In genomic region chr5:6785161-6785860, GRCh38 we compare ENCODE assay signal across 19 cellular contexts.
DNase-seq lines count a peak whose midpoint lies in the region; ATAC-seq, FAIRE-seq and TF ChIP-seq lines count a peak whose summit lies in the region.
"Had no signal": no experiment of that assay in that cellular context is flagged by ENCODE, and none has a peak within 500 bp of the region (broad histone marks: within the 10 kb centered on the region; RNA-seq: fewer than 3 reads in every experiment).

No MANE protein-coding gene starts in this region.

- H3K9me3 Mint-ChIP-seq in activated CD8-positive, alpha-beta T cell treated with anti-CD3 and anti-CD28 coated beads, Interleukin-2, amount 10 ng/mL, durations not matched to agents 7 days and 5 days (ENCODE audit: insufficient read depth), result no peaks in the 10 kb centered on the region
- no peaks in the 10 kb centered on the region for H3K9me3 Mint-ChIP-seq in activated CD8-positive, alpha-beta T cell treated with anti-CD3 and anti-CD28 coated beads for 36 hours
- H3K9me3 Mint-ChIP-seq in natural killer cell treated with Interleukin-12 subunit alpha and Interleukin-12 subunit beta and Interleukin-15 and Interleukin-18, amount 100 ng/mL, for 72 hours, result no peaks in the 10 kb centered on the region

- H3K9ac ChIP-seq in GM12878 (ENCODE audit: control insufficient read depth, insufficient read depth, low read length), result no peak overlapping the region

- no peaks in the 10 kb centered on the region for H3K36me3 ChIP-seq in GM12878 (ENCODE audit: control insufficient read depth in 2 of 2, insufficient read depth in 2 of 2, low read length in 1 of 2)

- FAIRE-seq in GM12878 (lab: Jason Lieb, UNC), result no peak
- peak; percentile 96 for FAIRE-seq in urothelium cell line (lab: Jason Lieb, UNC)

- in situ Hi-C loops in GM12878 (cut with MboI), result no loop called here

- no peak for TF ChIP-seq POLR2A in GM12878 (IDR thresholded peaks at IDR 0.05; ENCODE audit: low read depth, low read length)

- ATAC-seq in activated CD8-positive, alpha-beta T cell treated with anti-CD3 and anti-CD28 coated beads, Interleukin-2, amount 10 ng/mL, durations not matched to agents 7 days and 5 days, result no peak
- ATAC-seq in activated CD8-positive, alpha-beta T cell treated with anti-CD3 and anti-CD28 coated beads for 36 hours, result no peak
- ATAC-seq in GM12878, result no peak
- ATAC-seq in natural killer cell treated with Interleukin-12 subunit alpha and Interleukin-12 subunit beta and Interleukin-15 and Interleukin-18, amount 100 ng/mL, for 72 hours, result peak in 1 of 2 donors; percentile 37
- ATAC-seq in HG02759 (IDR thresholded peaks at IDR 0.05; ENCODE audit: unreplicated experiment), result no peak
- no peak for ATAC-seq in HG03139 (IDR thresholded peaks at IDR 0.05; ENCODE audit: unreplicated experiment)

- no peaks in the 10 kb centered on the region for H3K27me3 ChIP-seq in GM12878 (replicated peaks in 1 of 2; ENCODE audit: control insufficient read depth in 2 of 2, insufficient read depth in 2 of 2, low read length in 1 of 2)

- no peaks in the 10 kb centered on the region for H3K4me1 ChIP-seq in GM12878 (ENCODE audit: control insufficient read depth, insufficient read depth, low read length)

- no peak overlapping the region for H3K27ac ChIP-seq in GM12878 (ENCODE audit: control insufficient read depth, insufficient read depth)
- H3K27ac ChIP-seq: 22Rv1, SK-N-MC had no signal

- no peak for TF ChIP-seq EP300 in GM12878 (IDR thresholded peaks at IDR 0.05; ENCODE audit: borderline replicate concordance in 1 of 2, control insufficient read depth in 1 of 2, low read depth in 2 of 2, low read length in 2 of 2)

- H3K27ac Mint-ChIP-seq in activated CD8-positive, alpha-beta T cell treated with anti-CD3 and anti-CD28 coated beads, Interleukin-2, amount 10 ng/mL, durations not matched to agents 7 days and 5 days, result peak overlapping the region; percentile 13
- H3K27ac Mint-ChIP-seq in activated CD8-positive, alpha-beta T cell treated with anti-CD3 and anti-CD28 coated beads for 36 hours, result no peak overlapping the region
- H3K27ac Mint-ChIP-seq in natural killer cell treated with Interleukin-12 subunit alpha and Interleukin-12 subunit beta and Interleukin-15 and Interleukin-18, amount 100 ng/mL, for 72 hours, result no peak overlapping the region

- TF ChIP-seq CTCF in activated CD8-positive, alpha-beta T cell treated with anti-CD3 and anti-CD28 coated beads for 36 hours (IDR thresholded peaks at IDR 0.05), result no peak
- TF ChIP-seq CTCF in GM12878 (IDR thresholded peaks at IDR 0.05 in 2 of 3, conservative IDR thresholded peaks at IDR 0.05 in 1 of 3; ENCODE audit: control insufficient read depth in 2 of 3, extremely low read depth in 1 of 3, insufficient read depth in 1 of 3, low read depth in 3 of 3, low read length in 3 of 3), result no peak

- H3K36me3 Mint-ChIP-seq in activated CD8-positive, alpha-beta T cell treated with anti-CD3 and anti-CD28 coated beads, Interleukin-2, amount 10 ng/mL, durations not matched to agents 7 days and 5 days (ENCODE audit: low read depth), result no peaks in the 10 kb centered on the region
- no peaks in the 10 kb centered on the region for H3K36me3 Mint-ChIP-seq in activated CD8-positive, alpha-beta T cell treated with anti-CD3 and anti-CD28 coated beads for 36 hours (ENCODE audit: low read depth)
- H3K36me3 Mint-ChIP-seq in natural killer cell treated with Interleukin-12 subunit alpha and Interleukin-12 subunit beta and Interleukin-15 and Interleukin-18, amount 100 ng/mL, for 72 hours, result no peaks in the 10 kb centered on the region

- no TSS peak for BruUV-seq in GM12878 (replicated peaks; lab: Mats Ljungman, UMichigan)

- peaks cover 4% of the 10 kb centered on the region for H3K27me3 Mint-ChIP-seq in activated CD8-positive, alpha-beta T cell treated with anti-CD3 and anti-CD28 coated beads, Interleukin-2, amount 10 ng/mL, durations not matched to agents 7 days and 5 days (ENCODE audit: low read depth)
- peaks cover 4% of the 10 kb centered on the region for H3K27me3 Mint-ChIP-seq in activated CD8-positive, alpha-beta T cell treated with anti-CD3 and anti-CD28 coated beads for 36 hours
- peaks cover 1 to 5% of the 10 kb centered on the region in 2 donors for H3K27me3 Mint-ChIP-seq in natural killer cell treated with Interleukin-12 subunit alpha and Interleukin-12 subunit beta and Interleukin-15 and Interleukin-18, amount 100 ng/mL, for 72 hours

- H2AFZ ChIP-seq in GM12878 (ENCODE audit: control insufficient read depth, low read depth, low read length), result no peak overlapping the region

- no peak overlapping the region for H3K4me3 Mint-ChIP-seq in activated CD8-positive, alpha-beta T cell treated with anti-CD3 and anti-CD28 coated beads, Interleukin-2, amount 10 ng/mL, durations not matched to agents 7 days and 5 days
- no peak overlapping the region for H3K4me3 Mint-ChIP-seq in activated CD8-positive, alpha-beta T cell treated with anti-CD3 and anti-CD28 coated beads for 36 hours
- peak overlapping the region; percentile 4 for H3K4me3 Mint-ChIP-seq in natural killer cell treated with Interleukin-12 subunit alpha and Interleukin-12 subunit beta and Interleukin-15 and Interleukin-18, amount 100 ng/mL, for 72 hours

- intact Hi-C loops in activated CD8-positive, alpha-beta T cell treated with anti-CD3 and anti-CD28 coated beads for 36 hours (cut with micrococcal nuclease), result no loop called here
- intact Hi-C loops in GM12878 (cut with micrococcal nuclease; ENCODE audit: unreplicated experiment), result no loop called here

- CTCF ChIA-PET in activated CD8-positive, alpha-beta T cell treated with anti-CD3 and anti-CD28 coated beads, Interleukin-2, amount 10 ng/mL, durations not matched to agents 7 days and 5 days (lab: Charles Lee), result interaction anchor here (1.0 to 2.1 kb wide), 4 partner anchors 10 to 37 kb away, joined by 3 to 7 read pairs (median 4); no protein-coding TSS in a partner anchor
- CTCF ChIA-PET in activated CD8-positive, alpha-beta T cell treated with anti-CD3 and anti-CD28 coated beads for 36 hours (lab: Charles Lee), result interaction anchor here (1.4 kb wide), 1 partner anchor 35 kb away, joined by 4 read pairs; no protein-coding TSS in a partner anchor
- CTCF ChIA-PET in GM12878 (lab: Yijun Ruan, JAX), result no interaction called here

- DNase-seq in activated CD8-positive, alpha-beta T cell treated with anti-CD3 and anti-CD28 coated beads, Interleukin-2, amount 10 ng/mL, durations not matched to agents 7 days and 5 days, result no peak
- no peak for DNase-seq in activated CD8-positive, alpha-beta T cell treated with anti-CD3 and anti-CD28 coated beads for 36 hours
- DNase-seq in GM12878 (ENCODE audit: low read depth, low spot score) (no peak), urothelium cell line (ENCODE audit: low spot score) (no peak), HUDEP-2 (lab: John Stamatoyannopoulos, UW; ENCODE audit: unreplicated experiment in 76 of 76) (no peak)
- DNase-seq in natural killer cell treated with Interleukin-12 subunit alpha and Interleukin-12 subunit beta and Interleukin-15 and Interleukin-18, amount 100 ng/mL, for 72 hours (ENCODE audit: low spot score), result no peak
- DNase-seq: AML-193, DMS79 treated with DMSO at 0.1 percent for 48 hours, KG1, MV-4-11, NCI-H1694 treated with DMSO at 0.1 percent for 48 hours, NCI-H2107, NCI-H2227 treated with DMSO at 0.1 percent for 48 hours, NCI-H524 treated with DMSO at 0.1 percent for 48 hours, SHP77 had no signal

- RAD21 ChIA-PET in GM12878 (lab: Charles Lee; ENCODE audit: unreplicated experiment), result no interaction called here

- H3K4me1 Mint-ChIP-seq in activated CD8-positive, alpha-beta T cell treated with anti-CD3 and anti-CD28 coated beads, Interleukin-2, amount 10 ng/mL, durations not matched to agents 7 days and 5 days (ENCODE audit: low read depth), result peaks cover 35% of the 10 kb centered on the region
- H3K4me1 Mint-ChIP-seq in activated CD8-positive, alpha-beta T cell treated with anti-CD3 and anti-CD28 coated beads for 36 hours (ENCODE audit: low read depth), result peaks cover 8% of the 10 kb centered on the region
- peaks cover 17 to 18% of the 10 kb centered on the region in 2 donors for H3K4me1 Mint-ChIP-seq in natural killer cell treated with Interleukin-12 subunit alpha and Interleukin-12 subunit beta and Interleukin-15 and Interleukin-18, amount 100 ng/mL, for 72 hours (ENCODE audit: low read depth in 2 of 2)

- no peaks in the 10 kb centered on the region for H3K79me2 ChIP-seq in GM12878 (ENCODE audit: control insufficient read depth, insufficient read depth, low read length)

- no peaks in the 10 kb centered on the region; the same call in 2 of the 3 replicates for H3K9me3 ChIP-seq in GM12878 (replicated peaks; ENCODE audit: control insufficient read depth, insufficient read depth, low read length)

- no peak for TF ChIP-seq RAD21 in GM12878 (IDR thresholded peaks at IDR 0.05; ENCODE audit: insufficient read depth, low read depth, low read length)

- POLR2A ChIA-PET in activated CD8-positive, alpha-beta T cell treated with anti-CD3 and anti-CD28 coated beads, Interleukin-2, amount 10 ng/mL, durations not matched to agents 7 days and 5 days (lab: Charles Lee), result no interaction called here
- POLR2A ChIA-PET in activated CD8-positive, alpha-beta T cell treated with anti-CD3 and anti-CD28 coated beads for 36 hours (lab: Charles Lee), result interaction anchor here (0.9 kb wide), 1 partner anchor 19 kb away, joined by 3 read pairs; no protein-coding TSS in a partner anchor
- POLR2A ChIA-PET in GM12878 (lab: Charles Lee), result no interaction called here

- WGBS in GM12878 (ENCODE audit: insufficient coverage, insufficient replicate concordance, low lambda C conversion rate, missing lambda C conversion rate), result 43% methylated on average over 6 of the region's 6 CpGs

- H3K4me2 ChIP-seq in GM12878 (ENCODE audit: control insufficient read depth, insufficient read depth), result no peak overlapping the region

- SMC1A ChIA-PET in GM12878 (lab: Charles Lee; ENCODE audit: uncharacterized antibody, unreplicated experiment), result interaction anchor here (1.3 kb wide), 1 partner anchor 9 kb away, joined by 5 read pairs; no protein-coding TSS in a partner anchor

- H4K20me1 ChIP-seq in GM12878 (ENCODE audit: control insufficient read depth, insufficient read depth), result no peaks in the 10 kb centered on the region

- no peak overlapping the region for H3K4me3 ChIP-seq in GM12878
- H3K4me3 ChIP-seq: SK-N-MC had no signal

TF ChIP-seq in GM12878, 131 proteins besides CTCF, POLR2A, EP300 and RAD21:
- TF ChIP-seq NBN (IDR thresholded peaks at IDR 0.05) (0 out of 2 replicates have a peak, but pooled peaks have one; percentile 19), TARDBP (IDR thresholded peaks at IDR 0.05; ENCODE audit: borderline replicate concordance) (no peak)
TF ChIP-seq in GM12878: peak in this region for 1.
